In the genomic region with DNA sequence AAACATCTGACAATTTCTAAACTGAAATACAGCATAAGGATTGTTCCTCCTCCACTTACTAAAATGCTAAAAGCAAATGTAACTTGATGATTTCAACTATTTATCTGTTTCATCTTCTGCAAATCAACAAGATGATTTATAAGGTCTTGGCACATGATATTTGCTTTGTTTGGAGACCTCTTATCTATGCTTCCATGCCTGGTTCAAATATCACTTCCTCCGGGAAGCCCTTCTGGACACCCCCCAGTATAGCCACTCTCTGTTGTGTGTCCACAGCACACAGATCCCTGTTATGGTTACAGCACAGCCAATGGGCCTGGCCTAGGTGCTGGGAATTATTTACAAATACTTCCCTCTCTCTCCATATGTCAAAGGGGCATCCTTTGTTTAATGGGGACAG, we compare ENCODE assay signal across 1 cellular context.
TF ChIP-seq lines count a peak whose summit lies in the region.

No MANE protein-coding gene starts in this region.

TF ChIP-seq in K562, 482 proteins besides CTCF, POLR2A, EP300 and RAD21 (continued from another document):
- TF ChIP-seq, protein P1, sequence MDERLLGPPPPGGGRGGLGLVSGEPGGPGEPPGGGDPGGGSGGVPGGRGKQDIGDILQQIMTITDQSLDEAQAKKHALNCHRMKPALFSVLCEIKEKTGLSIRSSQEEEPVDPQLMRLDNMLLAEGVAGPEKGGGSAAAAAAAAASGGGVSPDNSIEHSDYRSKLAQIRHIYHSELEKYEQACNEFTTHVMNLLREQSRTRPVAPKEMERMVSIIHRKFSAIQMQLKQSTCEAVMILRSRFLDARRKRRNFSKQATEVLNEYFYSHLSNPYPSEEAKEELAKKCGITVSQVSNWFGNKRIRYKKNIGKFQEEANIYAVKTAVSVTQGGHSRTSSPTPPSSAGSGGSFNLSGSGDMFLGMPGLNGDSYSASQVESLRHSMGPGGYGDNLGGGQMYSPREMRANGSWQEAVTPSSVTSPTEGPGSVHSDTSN (CRISPR knock-in tag; IDR thresholded peaks at IDR 0.05; ENCODE audit: low read depth) = no peak
- TF ChIP-seq, protein P1 (tag; conservative IDR thresholded peaks at IDR 0.05; ENCODE audit: low read depth) = peak; percentile 80
- no peak for TF ChIP-seq ZEB2 (IDR thresholded peaks at IDR 0.05)
- peak; percentile 86 for TF ChIP-seq ZNF436 (CRISPR knock-in tag; IDR thresholded peaks at IDR 0.05)
- TF ChIP-seq, protein P2, sequence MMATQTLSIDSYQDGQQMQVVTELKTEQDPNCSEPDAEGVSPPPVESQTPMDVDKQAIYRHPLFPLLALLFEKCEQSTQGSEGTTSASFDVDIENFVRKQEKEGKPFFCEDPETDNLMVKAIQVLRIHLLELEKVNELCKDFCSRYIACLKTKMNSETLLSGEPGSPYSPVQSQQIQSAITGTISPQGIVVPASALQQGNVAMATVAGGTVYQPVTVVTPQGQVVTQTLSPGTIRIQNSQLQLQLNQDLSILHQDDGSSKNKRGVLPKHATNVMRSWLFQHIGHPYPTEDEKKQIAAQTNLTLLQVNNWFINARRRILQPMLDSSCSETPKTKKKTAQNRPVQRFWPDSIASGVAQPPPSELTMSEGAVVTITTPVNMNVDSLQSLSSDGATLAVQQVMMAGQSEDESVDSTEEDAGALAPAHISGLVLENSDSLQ (IDR thresholded peaks at IDR 0.05) = peak; percentile 57; the same call in 1 of the 2 replicates
- peak; percentile 65 for TF ChIP-seq CBFA2T3 (IDR thresholded peaks at IDR 0.05)
- TF ChIP-seq DPF2 (IDR thresholded peaks at IDR 0.05) = 0 out of 2 replicates have a peak, but pooled peaks have one; percentile 12
- TF ChIP-seq, protein P3, sequence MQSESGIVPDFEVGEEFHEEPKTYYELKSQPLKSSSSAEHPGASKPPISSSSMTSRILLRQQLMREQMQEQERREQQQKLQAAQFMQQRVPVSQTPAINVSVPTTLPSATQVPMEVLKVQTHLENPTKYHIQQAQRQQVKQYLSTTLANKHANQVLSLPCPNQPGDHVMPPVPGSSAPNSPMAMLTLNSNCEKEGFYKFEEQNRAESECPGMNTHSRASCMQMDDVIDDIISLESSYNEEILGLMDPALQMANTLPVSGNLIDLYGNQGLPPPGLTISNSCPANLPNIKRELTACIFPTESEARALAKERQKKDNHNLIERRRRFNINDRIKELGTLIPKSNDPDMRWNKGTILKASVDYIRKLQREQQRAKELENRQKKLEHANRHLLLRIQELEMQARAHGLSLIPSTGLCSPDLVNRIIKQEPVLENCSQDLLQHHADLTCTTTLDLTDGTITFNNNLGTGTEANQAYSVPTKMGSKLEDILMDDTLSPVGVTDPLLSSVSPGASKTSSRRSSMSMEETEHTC (IDR thresholded peaks at IDR 0.05) = 0 out of 2 replicates have a peak, but pooled peaks have one; percentile 25
- TF ChIP-seq FOXJ3 (CRISPR knock-in tag; IDR thresholded peaks at IDR 0.05) = peak; percentile 69; the same call in 1 of the 2 replicates
- TF ChIP-seq CBFA2T2 (conservative IDR thresholded peaks at IDR 0.05) = peak; percentile 50; the same call in 1 of the 2 replicates
- TF ChIP-seq, protein P4, sequence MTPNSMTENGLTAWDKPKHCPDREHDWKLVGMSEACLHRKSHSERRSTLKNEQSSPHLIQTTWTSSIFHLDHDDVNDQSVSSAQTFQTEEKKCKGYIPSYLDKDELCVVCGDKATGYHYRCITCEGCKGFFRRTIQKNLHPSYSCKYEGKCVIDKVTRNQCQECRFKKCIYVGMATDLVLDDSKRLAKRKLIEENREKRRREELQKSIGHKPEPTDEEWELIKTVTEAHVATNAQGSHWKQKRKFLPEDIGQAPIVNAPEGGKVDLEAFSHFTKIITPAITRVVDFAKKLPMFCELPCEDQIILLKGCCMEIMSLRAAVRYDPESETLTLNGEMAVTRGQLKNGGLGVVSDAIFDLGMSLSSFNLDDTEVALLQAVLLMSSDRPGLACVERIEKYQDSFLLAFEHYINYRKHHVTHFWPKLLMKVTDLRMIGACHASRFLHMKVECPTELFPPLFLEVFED (CRISPR knock-in tag; conservative IDR thresholded peaks at IDR 0.05) = no peak
- 0 out of 2 replicates have a peak, but pooled peaks have one; percentile 10 for TF ChIP-seq SMARCA4 (IDR thresholded peaks at IDR 0.05)
- peak; percentile 35 for TF ChIP-seq ARID1B (IDR thresholded peaks at IDR 0.05)
- TF ChIP-seq MTA1 (IDR thresholded peaks at IDR 0.05; ENCODE audit: borderline replicate concordance) = no peak
- TF ChIP-seq, protein P5, sequence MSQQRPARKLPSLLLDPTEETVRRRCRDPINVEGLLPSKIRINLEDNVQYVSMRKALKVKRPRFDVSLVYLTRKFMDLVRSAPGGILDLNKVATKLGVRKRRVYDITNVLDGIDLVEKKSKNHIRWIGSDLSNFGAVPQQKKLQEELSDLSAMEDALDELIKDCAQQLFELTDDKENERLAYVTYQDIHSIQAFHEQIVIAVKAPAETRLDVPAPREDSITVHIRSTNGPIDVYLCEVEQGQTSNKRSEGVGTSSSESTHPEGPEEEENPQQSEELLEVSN (IDR thresholded peaks at IDR 0.05; ENCODE audit: borderline replicate concordance in 1 of 2, extremely low read depth in 1 of 2, insufficient read depth in 1 of 2, insufficient read length in 1 of 2, low read depth in 1 of 2, low read length in 1 of 2, poor library complexity in 1 of 2, severe bottlenecking in 1 of 2) = no peak
- TF ChIP-seq, protein P6, sequence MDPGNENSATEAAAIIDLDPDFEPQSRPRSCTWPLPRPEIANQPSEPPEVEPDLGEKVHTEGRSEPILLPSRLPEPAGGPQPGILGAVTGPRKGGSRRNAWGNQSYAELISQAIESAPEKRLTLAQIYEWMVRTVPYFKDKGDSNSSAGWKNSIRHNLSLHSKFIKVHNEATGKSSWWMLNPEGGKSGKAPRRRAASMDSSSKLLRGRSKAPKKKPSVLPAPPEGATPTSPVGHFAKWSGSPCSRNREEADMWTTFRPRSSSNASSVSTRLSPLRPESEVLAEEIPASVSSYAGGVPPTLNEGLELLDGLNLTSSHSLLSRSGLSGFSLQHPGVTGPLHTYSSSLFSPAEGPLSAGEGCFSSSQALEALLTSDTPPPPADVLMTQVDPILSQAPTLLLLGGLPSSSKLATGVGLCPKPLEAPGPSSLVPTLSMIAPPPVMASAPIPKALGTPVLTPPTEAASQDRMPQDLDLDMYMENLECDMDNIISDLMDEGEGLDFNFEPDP (CRISPR knock-in tag; IDR thresholded peaks at IDR 0.05) = no peak
- TF ChIP-seq TCF3 (CRISPR knock-in tag; IDR thresholded peaks at IDR 0.05) = peak; percentile 33; the same call in 1 of the 2 replicates
